18 cellular contexts compared by ENCODE assay signal in genomic region chr19:30656520-30657100, GRCh38.
DNase-seq lines count a peak whose midpoint lies in the region; ATAC-seq and TF ChIP-seq lines count a peak whose summit lies in the region.
"Had no signal": no experiment of that assay in that cellular context is flagged by ENCODE, and none has a peak within 500 bp of the region (broad histone marks: within the 10 kb centered on the region; RNA-seq: fewer than 3 reads in every experiment).

No MANE protein-coding gene starts in this region.

- H3K27me3 ChIP-seq in heart left ventricle: peaks cover 0 to 18% (median 3%) of the 10 kb centered on the region in 9 donors
- peaks cover 0 to 50% of the 10 kb centered on the region in 2 experiments for H3K27me3 ChIP-seq in mesenchymal stem cell (ENCODE audit: control insufficient read depth in 1 of 2, insufficient read depth in 1 of 2, low read length in 2 of 2)
- no peaks in the 10 kb centered on the region for H3K27me3 ChIP-seq in trophoblast cell (ENCODE audit: insufficient read depth, low read length)

- no peak for TF ChIP-seq POLR2A in heart left ventricle (IDR thresholded peaks at IDR 0.05)

- H3K4me1 ChIP-seq in heart left ventricle: no peaks in the 10 kb centered on the region
- H3K4me1 ChIP-seq in mesenchymal stem cell (ENCODE audit: control insufficient read depth, insufficient read depth, low read depth, low read length): peaks cover 1% of the 10 kb centered on the region
- H3K4me1 ChIP-seq in trophoblast cell (ENCODE audit: control insufficient read depth in 1 of 2, insufficient read depth in 2 of 2, low read length in 2 of 2): no peaks in the 10 kb centered on the region
- H3K4me1 ChIP-seq: Caco-2 had no signal

- H3K4me3 ChIP-seq in heart left ventricle: no peak overlapping the region
- no peak overlapping the region for H3K4me3 ChIP-seq in coronary artery
- no peak overlapping the region for H3K4me3 ChIP-seq in mesenchymal stem cell (ENCODE audit: insufficient read depth in 1 of 2, low read depth in 1 of 2, low read length in 2 of 2)
- peak overlapping the region; percentile 21 for H3K4me3 ChIP-seq in trophoblast cell (ENCODE audit: low read depth, low read length)
- H3K4me3 ChIP-seq: GM23338 had no signal

- H3K14ac ChIP-seq in mesenchymal stem cell (ENCODE audit: low read length in 2 of 2) (no peak overlapping the region), trophoblast cell (ENCODE audit: low read length) (no peak overlapping the region)

- H3K4ac ChIP-seq in mesenchymal stem cell (ENCODE audit: low read depth in 1 of 2, low read length in 2 of 2) (no peak overlapping the region), trophoblast cell (ENCODE audit: low read depth, low read length) (no peak overlapping the region)

- TF ChIP-seq CTCF in heart left ventricle (IDR thresholded peaks at IDR 0.05) (no peak), coronary artery (IDR thresholded peaks at IDR 0.05) (no peak)

- no peaks in the 10 kb centered on the region for H3K36me3 ChIP-seq in heart left ventricle
- H3K36me3 ChIP-seq in mesenchymal stem cell (ENCODE audit: control insufficient read depth in 1 of 2, insufficient read depth in 2 of 2, low read depth in 1 of 2, low read length in 2 of 2): no peaks in the 10 kb centered on the region
- no peaks in the 10 kb centered on the region for H3K36me3 ChIP-seq in trophoblast cell (ENCODE audit: control insufficient read depth in 1 of 2, insufficient read depth in 2 of 2, low read length in 2 of 2)

- intact Hi-C loops in heart left ventricle (cut with DNase I): loop anchor here in 9 of 10 donors (10.0 kb wide), 8 partner anchors 242 to 922 kb away; no protein-coding TSS in a partner anchor
- intact Hi-C loops in left cardiac atrium (cut with DNase I): loop anchor here in 1 of 2 donors (10.0 kb wide), 1 partner anchor 802 kb away; no protein-coding TSS in a partner anchor

- H4K91ac ChIP-seq in mesenchymal stem cell (ENCODE audit: low read length) (no peak overlapping the region), trophoblast cell (ENCODE audit: low read depth, low read length) (no peak overlapping the region)

- no peak overlapping the region for H2BK120ac ChIP-seq in mesenchymal stem cell (ENCODE audit: low read depth, low read length)
- no peak overlapping the region for H2BK120ac ChIP-seq in trophoblast cell (ENCODE audit: insufficient read depth, low read length, poor library complexity)

- H3K79me1 ChIP-seq in mesenchymal stem cell (replicated peaks; ENCODE audit: low read length, poor library complexity, severe bottlenecking) (no peaks in the 10 kb centered on the region), trophoblast cell (ENCODE audit: low read length) (no peaks in the 10 kb centered on the region)

- no peak overlapping the region for H3K18ac ChIP-seq in mesenchymal stem cell (ENCODE audit: low read depth in 1 of 2, low read length in 2 of 2)
- no peak overlapping the region for H3K18ac ChIP-seq in trophoblast cell (ENCODE audit: low read length)

- H3K9ac ChIP-seq in mesenchymal stem cell (ENCODE audit: low read length) (no peak overlapping the region), trophoblast cell (ENCODE audit: low read length) (no peak overlapping the region)

- no peak overlapping the region for H2BK5ac ChIP-seq in mesenchymal stem cell (ENCODE audit: low read depth, low read length, poor library complexity, severe bottlenecking)
- H2BK5ac ChIP-seq in trophoblast cell (ENCODE audit: low read depth, low read length, poor library complexity): no peak overlapping the region

- no peak overlapping the region for H4K12ac ChIP-seq in trophoblast cell (ENCODE audit: low read depth, low read length)

- H2AK5ac ChIP-seq in mesenchymal stem cell (ENCODE audit: low read length, severe bottlenecking): no peak overlapping the region
- H2AK5ac ChIP-seq in trophoblast cell (ENCODE audit: low read length): no peak overlapping the region

- no peaks in the 10 kb centered on the region for H3K79me2 ChIP-seq in trophoblast cell (ENCODE audit: control insufficient read depth, insufficient read depth, low read length, poor library complexity)

- ATAC-seq in heart left ventricle (peak in 3 of 4 donors; percentile 10 to 53 (median 41)), left cardiac atrium (no peak), HG03571 (IDR thresholded peaks at IDR 0.05; ENCODE audit: unreplicated experiment) (no peak)
- ATAC-seq: GM23338, HepG2 had no signal

- DNase-seq in heart left ventricle: no peak
- DNase-seq in left cardiac atrium: no peak
- peak; percentile 21 for DNase-seq in coronary artery (ENCODE audit: low spot score)
- DNase-seq in mesenchymal stem cell: no peak
- no peak for DNase-seq in trophoblast cell
- DNase-seq in activated CD4-positive, alpha-beta T cell treated with anti-CD3 and anti-CD28 coated beads for 4 hours: no peak
- no peak for DNase-seq in NOMO-1 (lab: John Stamatoyannopoulos, UW; ENCODE audit: unreplicated experiment in 2 of 2)
- DNase-seq: AML-193; Caco-2; CD4-positive, alpha-beta T cell; DMS153; DMS79; GF-D8; HCEC 1CT had no signal

- H3K23ac ChIP-seq in mesenchymal stem cell (ENCODE audit: low read length in 2 of 2) (no peak overlapping the region), trophoblast cell (ENCODE audit: low read length) (no peak overlapping the region)

- WGBS in heart left ventricle, 4 donors: 68 to 83% (median 74%) methylated on average over 10 of the region's 10 CpGs
- 83% methylated on average over 10 of the region's 10 CpGs for WGBS in mesenchymal stem cell
- no CpG with 5 or more reads among the region's 10 CpGs for whole genome bisulfite sequencing in trophoblast cell (ENCODE audit: extremely low coverage, insufficient coverage, insufficient read length)

- no peak overlapping the region for H2BK12ac ChIP-seq in mesenchymal stem cell (ENCODE audit: low read length in 2 of 2)
- H2BK12ac ChIP-seq in trophoblast cell (ENCODE audit: low read length): no peak overlapping the region

- H2AFZ ChIP-seq in mesenchymal stem cell (ENCODE audit: low read depth, low read length) (peak overlapping the region; percentile 8), trophoblast cell (ENCODE audit: insufficient read depth, low read length, poor library complexity) (no peak overlapping the region)
- H2AFZ ChIP-seq: GM23338 had no signal

- H4K8ac ChIP-seq in mesenchymal stem cell (ENCODE audit: low read length): no peak overlapping the region
- H4K8ac ChIP-seq in trophoblast cell (ENCODE audit: low read depth, low read length): no peak overlapping the region

- H3K4me2 ChIP-seq in mesenchymal stem cell (ENCODE audit: low read length, poor library complexity, severe bottlenecking) (no peak overlapping the region), trophoblast cell (ENCODE audit: low read length) (no peak overlapping the region)
- H3K4me2 ChIP-seq: GM23338 had no signal

- H3K27ac ChIP-seq in heart left ventricle (no peak overlapping the region), coronary artery (no peak overlapping the region), mesenchymal stem cell (ENCODE audit: low read length, poor library complexity, severe bottlenecking) (no peak overlapping the region), trophoblast cell (ENCODE audit: low read depth, low read length) (no peak overlapping the region)
- H3K27ac ChIP-seq: C4-2B had no signal

- H2BK15ac ChIP-seq in mesenchymal stem cell (ENCODE audit: low read depth, poor library complexity, severe bottlenecking): no peak overlapping the region

- no peaks in the 10 kb centered on the region for H3K9me3 ChIP-seq in heart left ventricle
- H3K9me3 ChIP-seq in mesenchymal stem cell (ENCODE audit: control insufficient read depth, low read length): no peaks in the 10 kb centered on the region
- no peaks in the 10 kb centered on the region for H3K9me3 ChIP-seq in trophoblast cell (ENCODE audit: insufficient read depth, low read depth, low read length)
- H3K9me3 ChIP-seq: Caco-2 had no signal

Comparison
In these comparisons a context has a peak if more than half of its experiments do, and no peak if none do; other contexts are left out.
1. ATAC-seq: peak in heart left ventricle (3 of 4); none in left cardiac atrium (0 of 2) and HG03571 (single experiment).